Comparison of ENCODE assay signal across 17 cellular contexts in the genomic region with DNA sequence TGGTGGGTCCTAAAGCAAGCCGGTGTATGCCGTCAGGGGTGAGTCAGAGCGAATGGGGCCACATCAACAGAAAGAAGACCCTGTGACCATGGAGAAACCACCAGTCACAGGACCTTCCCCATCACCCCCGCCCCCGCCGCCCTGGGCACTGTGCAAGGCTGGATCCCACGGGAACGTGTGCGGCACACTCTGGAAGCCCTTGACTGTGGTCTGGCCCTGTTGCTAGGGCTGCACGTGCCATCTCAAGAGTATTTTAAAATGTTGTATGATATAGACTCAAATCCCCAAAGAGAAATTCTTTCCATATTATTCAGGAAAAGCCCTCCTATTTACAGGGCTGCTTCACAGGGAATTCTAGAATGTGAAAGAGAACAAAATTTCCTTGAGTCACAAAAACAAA.
DNase-seq lines count a peak whose midpoint lies in the region; ATAC-seq and TF ChIP-seq lines count a peak whose summit lies in the region.
"Had no signal": no experiment of that assay in that cellular context is flagged by ENCODE, and none has a peak within 500 bp of the region (broad histone marks: within the 10 kb centered on the region; RNA-seq: fewer than 3 reads in every experiment).

No MANE protein-coding gene starts in this region.

- intact Hi-C loops in OCI-LY7 (cut with micrococcal nuclease; ENCODE audit: unreplicated experiment), result no loop called here

- no TSS peak for BruUV-seq in OCI-LY7 (replicated peaks; lab: Mats Ljungman, UMichigan)

- no peak overlapping the region for H2AFZ ChIP-seq in OCI-LY7 (ENCODE audit: low read length)

- no peak for TF ChIP-seq CTCF in OCI-LY7 (conservative IDR thresholded peaks at IDR 0.05; ENCODE audit: low read length)

- POLR2A ChIA-PET in OCI-LY7 (lab: Charles Lee), result no interaction called here
- POLR2A ChIA-PET in activated CD4-positive, alpha-beta T cell treated with anti-CD3 and anti-CD28 coated beads, Interleukin-2, amount 10 ng/mL, durations not matched to agents 7 days and 5 days (lab: Charles Lee), result no interaction called here

- H3K27me3 Mint-ChIP-seq in activated CD4-positive, alpha-beta T cell treated with anti-CD3 and anti-CD28 coated beads, Interleukin-2, amount 10 ng/mL, durations not matched to agents 7 days and 5 days, result no peaks in the 10 kb centered on the region
- H3K27me3 Mint-ChIP-seq: CD4-positive, CD25-positive, alpha-beta regulatory T cell had no signal

- H3K4me3 ChIP-seq in BLaER1 (no peak overlapping the region; the same call in 1 of the 2 replicates), OCI-LY7 (ENCODE audit: low read depth, low read length, poor library complexity, severe bottlenecking) (no peak overlapping the region), skeletal muscle cell (ENCODE audit: low read depth, low read length) (no peak overlapping the region)
- H3K4me3 ChIP-seq: GM12878 had no signal

- no peak for ATAC-seq in GM21390 (IDR thresholded peaks at IDR 0.05; ENCODE audit: unreplicated experiment)
- ATAC-seq: GM12878 had no signal

- H3K9me3 ChIP-seq in BLaER1 (peaks cover 9% of the 10 kb centered on the region; the same call in 1 of the 2 replicates), OCI-LY7 (ENCODE audit: low read length) (0 out of 2 replicates have a peak, but pooled peaks cover 4% of the 10 kb centered on the region)

- H3K4me1 ChIP-seq in BLaER1 (peaks cover 85% of the 10 kb centered on the region), OCI-LY7 (ENCODE audit: insufficient read depth, low read length, poor library complexity, severe bottlenecking) (peaks cover 37% of the 10 kb centered on the region)

- peak overlapping the region; percentile 27; the same call in 1 of the 2 replicates for H3K9ac ChIP-seq in BLaER1
- H3K9ac ChIP-seq: KMS-11 had no signal

- H3K4me2 ChIP-seq in BLaER1, result peak overlapping the region; percentile 90
- H3K4me2 ChIP-seq in OCI-LY7 (ENCODE audit: low read length), result peak overlapping the region; percentile 68; the same call in 1 of the 2 replicates
- H3K4me2 ChIP-seq: KMS-11 had no signal

- H3K27ac Mint-ChIP-seq in activated CD4-positive, alpha-beta T cell treated with anti-CD3 and anti-CD28 coated beads, Interleukin-2, amount 10 ng/mL, durations not matched to agents 7 days and 5 days, result no peak overlapping the region

- no peaks in the 10 kb centered on the region for H3K9me3 Mint-ChIP-seq in activated CD4-positive, alpha-beta T cell treated with anti-CD3 and anti-CD28 coated beads, Interleukin-2, amount 10 ng/mL, durations not matched to agents 7 days and 5 days
- H3K9me3 Mint-ChIP-seq: CD4-positive, CD25-positive, alpha-beta regulatory T cell had no signal

- H4K20me1 ChIP-seq in BLaER1 (no peaks in the 10 kb centered on the region), OCI-LY7 (ENCODE audit: insufficient read depth, low read length) (no peaks in the 10 kb centered on the region)

- H3K36me3 ChIP-seq in BLaER1 (peaks cover 25% of the 10 kb centered on the region), OCI-LY7 (ENCODE audit: insufficient read depth, low read length) (no peaks in the 10 kb centered on the region)

- no peaks in the 10 kb centered on the region for H3K9me2 ChIP-seq in OCI-LY7 (ENCODE audit: insufficient read depth, low read length)

- peak overlapping the region; percentile 88 for H3K27ac ChIP-seq in BLaER1
- H3K27ac ChIP-seq in OCI-LY7 (ENCODE audit: low read depth, low read length, poor library complexity, severe bottlenecking), result no peak overlapping the region
- H3K27ac ChIP-seq: KMS-11 had no signal

- DNase-seq in OCI-LY7 (ENCODE audit: low spot score), result no peak
- DNase-seq in fibroblast of gingiva (ENCODE audit: low read depth), result peak; percentile 4
- DNase-seq in skeletal muscle cell (ENCODE audit: low read depth), result peak; percentile 36
- no peak for DNase-seq in epidermal melanocyte (ENCODE audit: insufficient read length, low spot score)
- no peak for DNase-seq in activated CD4-positive, alpha-beta T cell treated with anti-CD3 and anti-CD28 coated beads, Interleukin-2, amount 10 ng/mL, durations not matched to agents 7 days and 5 days
- no peak for DNase-seq in midbrain (lab: John Stamatoyannopoulos, UW)
- DNase-seq: CD4-positive, CD25-positive, alpha-beta regulatory T cell; DMS53; HCEC 1CT; NCI-H187 treated with DMSO at 0.1 percent for 48 hours; NCI-H2171 treated with DMSO at 0.1 percent for 48 hours; NCI-H510A; SIG-M5 had no signal

- peaks cover 66% of the 10 kb centered on the region for H3K36me3 Mint-ChIP-seq in activated CD4-positive, alpha-beta T cell treated with anti-CD3 and anti-CD28 coated beads, Interleukin-2, amount 10 ng/mL, durations not matched to agents 7 days and 5 days (ENCODE audit: low read depth)

- H3K27me3 ChIP-seq in BLaER1, result no peaks in the 10 kb centered on the region

- H3K4me1 Mint-ChIP-seq in activated CD4-positive, alpha-beta T cell treated with anti-CD3 and anti-CD28 coated beads, Interleukin-2, amount 10 ng/mL, durations not matched to agents 7 days and 5 days, result peaks cover 51% of the 10 kb centered on the region

- CTCF ChIA-PET in OCI-LY7 (lab: Charles Lee; ENCODE audit: unreplicated experiment), result no interaction called here
- CTCF ChIA-PET in activated CD4-positive, alpha-beta T cell treated with anti-CD3 and anti-CD28 coated beads, Interleukin-2, amount 10 ng/mL, durations not matched to agents 7 days and 5 days (lab: Charles Lee), result interaction anchor here (2.5 to 4.2 kb wide), 2 partner anchors 13 to 173 kb away, joined by 8 to 16 read pairs; no protein-coding TSS in a partner anchor

- H3K79me2 ChIP-seq in OCI-LY7 (ENCODE audit: insufficient read depth, low read depth, low read length), result no peaks in the 10 kb centered on the region

- no peak overlapping the region for H3K4me3 Mint-ChIP-seq in activated CD4-positive, alpha-beta T cell treated with anti-CD3 and anti-CD28 coated beads, Interleukin-2, amount 10 ng/mL, durations not matched to agents 7 days and 5 days

Comparison
In these comparisons a context has a peak if more than half of its experiments do, and no peak if none do; other contexts are left out.
1. DNase-seq: peak in fibroblast of gingiva (single experiment) and skeletal muscle cell (single experiment); none in OCI-LY7 (single experiment), epidermal melanocyte (single experiment), activated CD4-positive, alpha-beta T cell treated with anti-CD3 and anti-CD28 coated beads, Interleukin-2, amount 10 ng/mL, durations not matched to agents 7 days and 5 days (single experiment) and midbrain (single experiment).